ENCODE assay signal across 3 cellular contexts in the genomic region with DNA sequence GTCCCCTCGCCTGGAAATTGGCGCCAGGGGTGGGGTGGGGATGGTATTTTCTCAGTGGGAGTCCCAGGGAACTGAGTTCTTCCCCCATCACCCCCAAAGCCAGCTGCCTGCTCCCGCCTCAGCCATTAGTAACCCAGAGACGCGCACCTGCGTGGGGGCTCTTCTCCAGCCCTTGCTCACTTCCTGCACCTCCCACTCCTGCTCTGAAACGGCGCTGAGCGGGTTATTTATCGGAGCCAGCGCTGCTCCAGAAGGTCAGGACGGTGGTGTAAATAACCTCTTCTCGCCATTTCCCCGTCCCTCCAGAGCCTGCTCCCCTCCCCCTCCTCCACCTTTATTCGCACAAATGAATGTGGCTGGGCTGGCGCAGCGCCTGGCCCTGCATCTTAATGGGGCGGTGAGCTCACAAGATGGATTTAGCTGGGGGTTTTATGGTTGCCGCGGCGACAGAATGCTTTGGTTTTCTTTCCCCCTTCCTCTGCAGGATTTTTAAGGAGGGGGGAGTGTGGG.
TF ChIP-seq lines count a peak whose summit lies in the region.

No MANE protein-coding gene starts in this region.

TF ChIP-seq in HEK293, 187 proteins besides CTCF, POLR2A, EP300 and RAD21 (continued from another document and continues in another):
- TF ChIP-seq, protein P1, sequence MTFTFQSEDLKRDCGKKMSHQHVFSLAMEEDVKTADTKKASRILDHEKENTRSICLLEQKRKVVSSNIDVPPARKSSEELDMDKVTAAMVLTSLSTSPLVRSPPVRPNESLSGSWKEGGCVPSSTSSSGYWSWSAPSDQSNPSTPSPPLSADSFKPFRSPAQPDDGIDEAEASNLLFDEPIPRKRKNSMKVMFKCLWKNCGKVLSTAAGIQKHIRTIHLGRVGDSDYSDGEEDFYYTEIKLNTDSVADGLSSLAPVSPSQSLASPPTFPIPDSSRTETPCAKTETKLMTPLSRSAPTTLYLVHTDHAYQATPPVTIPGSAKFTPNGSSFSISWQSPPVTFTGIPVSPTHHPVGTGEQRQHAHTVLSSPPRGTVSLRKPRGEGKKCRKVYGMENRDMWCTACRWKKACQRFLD (tag by site-specific recombination; IDR thresholded peaks at IDR 0.05) = no peak
- no peak for TF ChIP-seq ZNF37A (tag by site-specific recombination; IDR thresholded peaks at IDR 0.05)
- TF ChIP-seq, protein P2, sequence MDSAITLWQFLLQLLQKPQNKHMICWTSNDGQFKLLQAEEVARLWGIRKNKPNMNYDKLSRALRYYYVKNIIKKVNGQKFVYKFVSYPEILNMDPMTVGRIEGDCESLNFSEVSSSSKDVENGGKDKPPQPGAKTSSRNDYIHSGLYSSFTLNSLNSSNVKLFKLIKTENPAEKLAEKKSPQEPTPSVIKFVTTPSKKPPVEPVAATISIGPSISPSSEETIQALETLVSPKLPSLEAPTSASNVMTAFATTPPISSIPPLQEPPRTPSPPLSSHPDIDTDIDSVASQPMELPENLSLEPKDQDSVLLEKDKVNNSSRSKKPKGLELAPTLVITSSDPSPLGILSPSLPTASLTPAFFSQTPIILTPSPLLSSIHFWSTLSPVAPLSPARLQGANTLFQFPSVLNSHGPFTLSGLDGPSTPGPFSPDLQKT (IDR thresholded peaks at IDR 0.05; ENCODE audit: borderline replicate concordance, low read depth, low read length) = no peak
- no peak for TF ChIP-seq ZNF777 (tag by site-specific recombination; IDR thresholded peaks at IDR 0.05; ENCODE audit: borderline replicate concordance)
- TF ChIP-seq ZNF10 (tag by site-specific recombination; IDR thresholded peaks at IDR 0.05) = 0 out of 2 replicates have a peak, but pooled peaks have one; percentile 47
- no peak for TF ChIP-seq PRDM1 (tag by site-specific recombination; IDR thresholded peaks at IDR 0.05)
- TF ChIP-seq, protein P3, sequence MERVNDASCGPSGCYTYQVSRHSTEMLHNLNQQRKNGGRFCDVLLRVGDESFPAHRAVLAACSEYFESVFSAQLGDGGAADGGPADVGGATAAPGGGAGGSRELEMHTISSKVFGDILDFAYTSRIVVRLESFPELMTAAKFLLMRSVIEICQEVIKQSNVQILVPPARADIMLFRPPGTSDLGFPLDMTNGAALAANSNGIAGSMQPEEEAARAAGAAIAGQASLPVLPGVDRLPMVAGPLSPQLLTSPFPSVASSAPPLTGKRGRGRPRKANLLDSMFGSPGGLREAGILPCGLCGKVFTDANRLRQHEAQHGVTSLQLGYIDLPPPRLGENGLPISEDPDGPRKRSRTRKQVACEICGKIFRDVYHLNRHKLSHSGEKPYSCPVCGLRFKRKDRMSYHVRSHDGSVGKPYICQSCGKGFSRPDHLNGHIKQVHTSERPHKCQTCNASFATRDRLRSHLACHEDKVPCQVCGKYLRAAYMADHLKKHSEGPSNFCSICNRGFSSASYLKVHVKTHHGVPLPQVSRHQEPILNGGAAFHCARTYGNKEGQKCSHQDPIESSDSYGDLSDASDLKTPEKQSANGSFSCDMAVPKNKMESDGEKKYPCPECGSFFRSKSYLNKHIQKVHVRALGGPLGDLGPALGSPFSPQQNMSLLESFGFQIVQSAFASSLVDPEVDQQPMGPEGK (tag by site-specific recombination; IDR thresholded peaks at IDR 0.05) = peak; percentile 86
- TF ChIP-seq SCRT1 (tag by site-specific recombination; IDR thresholded peaks at IDR 0.05; ENCODE audit: borderline replicate concordance) = no peak
- peak; percentile 61 for TF ChIP-seq ZEB2 (tag by site-specific recombination; IDR thresholded peaks at IDR 0.05)
- no peak; the same call in 1 of the 2 replicates for TF ChIP-seq ZNF324 (tag by site-specific recombination; IDR thresholded peaks at IDR 0.05)

TF ChIP-seq in SK-N-SH treated with all-trans-retinoic acid at 6 μM for 48 hours, 23 proteins besides CTCF, POLR2A, EP300 and RAD21 (continued from another document and continues in another):
- TF ChIP-seq, protein P4, sequence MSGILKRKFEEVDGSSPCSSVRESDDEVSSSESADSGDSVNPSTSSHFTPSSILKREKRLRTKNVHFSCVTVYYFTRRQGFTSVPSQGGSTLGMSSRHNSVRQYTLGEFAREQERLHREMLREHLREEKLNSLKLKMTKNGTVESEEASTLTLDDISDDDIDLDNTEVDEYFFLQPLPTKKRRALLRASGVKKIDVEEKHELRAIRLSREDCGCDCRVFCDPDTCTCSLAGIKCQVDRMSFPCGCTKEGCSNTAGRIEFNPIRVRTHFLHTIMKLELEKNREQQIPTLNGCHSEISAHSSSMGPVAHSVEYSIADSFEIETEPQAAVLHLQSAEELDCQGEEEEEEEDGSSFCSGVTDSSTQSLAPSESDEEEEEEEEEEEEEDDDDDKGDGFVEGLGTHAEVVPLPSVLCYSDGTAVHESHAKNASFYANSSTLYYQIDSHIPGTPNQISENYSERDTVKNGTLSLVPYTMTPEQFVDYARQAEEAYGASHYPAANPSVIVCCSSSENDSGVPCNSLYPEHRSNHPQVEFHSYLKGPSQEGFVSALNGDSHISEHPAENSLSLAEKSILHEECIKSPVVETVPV (CRISPR knock-in tag; IDR thresholded peaks at IDR 0.05) = no peak
- TF ChIP-seq ZC3H10 (CRISPR knock-in tag; IDR thresholded peaks at IDR 0.05) = no peak
- TF ChIP-seq, protein P3 (CRISPR knock-in tag; IDR thresholded peaks at IDR 0.05; ENCODE audit: borderline replicate concordance) = no peak
- TF ChIP-seq GLIS3 (CRISPR knock-in tag; IDR thresholded peaks at IDR 0.05) = no peak
- TF ChIP-seq, protein P5, sequence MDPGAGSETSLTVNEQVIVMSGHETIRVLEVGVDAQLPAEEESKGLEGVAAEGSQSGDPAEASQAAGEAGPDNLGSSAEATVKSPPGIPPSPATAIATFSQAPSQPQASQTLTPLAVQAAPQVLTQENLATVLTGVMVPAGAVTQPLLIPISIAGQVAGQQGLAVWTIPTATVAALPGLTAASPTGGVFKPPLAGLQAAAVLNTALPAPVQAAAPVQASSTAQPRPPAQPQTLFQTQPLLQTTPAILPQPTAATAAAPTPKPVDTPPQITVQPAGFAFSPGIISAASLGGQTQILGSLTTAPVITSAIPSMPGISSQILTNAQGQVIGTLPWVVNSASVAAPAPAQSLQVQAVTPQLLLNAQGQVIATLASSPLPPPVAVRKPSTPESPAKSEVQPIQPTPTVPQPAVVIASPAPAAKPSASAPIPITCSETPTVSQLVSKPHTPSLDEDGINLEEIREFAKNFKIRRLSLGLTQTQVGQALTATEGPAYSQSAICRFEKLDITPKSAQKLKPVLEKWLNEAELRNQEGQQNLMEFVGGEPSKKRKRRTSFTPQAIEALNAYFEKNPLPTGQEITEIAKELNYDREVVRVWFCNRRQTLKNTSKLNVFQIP (CRISPR knock-in tag; IDR thresholded peaks at IDR 0.05; ENCODE audit: borderline replicate concordance, low read depth) = no peak
- no peak for TF ChIP-seq ZNF8 (CRISPR knock-in tag; IDR thresholded peaks at IDR 0.05)
- no peak for TF ChIP-seq ZNF70 (CRISPR knock-in tag; IDR thresholded peaks at IDR 0.05)
- no peak for TF ChIP-seq ZFP30 (CRISPR knock-in tag; IDR thresholded peaks at IDR 0.05)
- TF ChIP-seq, protein P6, sequence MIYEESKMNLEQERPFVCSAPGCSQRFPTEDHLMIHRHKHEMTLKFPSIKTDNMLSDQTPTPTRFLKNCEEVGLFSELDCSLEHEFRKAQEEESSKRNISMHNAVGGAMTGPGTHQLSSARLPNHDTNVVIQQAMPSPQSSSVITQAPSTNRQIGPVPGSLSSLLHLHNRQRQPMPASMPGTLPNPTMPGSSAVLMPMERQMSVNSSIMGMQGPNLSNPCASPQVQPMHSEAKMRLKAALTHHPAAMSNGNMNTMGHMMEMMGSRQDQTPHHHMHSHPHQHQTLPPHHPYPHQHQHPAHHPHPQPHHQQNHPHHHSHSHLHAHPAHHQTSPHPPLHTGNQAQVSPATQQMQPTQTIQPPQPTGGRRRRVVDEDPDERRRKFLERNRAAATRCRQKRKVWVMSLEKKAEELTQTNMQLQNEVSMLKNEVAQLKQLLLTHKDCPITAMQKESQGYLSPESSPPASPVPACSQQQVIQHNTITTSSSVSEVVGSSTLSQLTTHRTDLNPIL (CRISPR knock-in tag; IDR thresholded peaks at IDR 0.05; ENCODE audit: low read depth) = no peak

TF ChIP-seq in neural cell, 6 proteins besides CTCF, POLR2A, EP300 and RAD21 (continued from another document):
- TF ChIP-seq, protein P7, sequence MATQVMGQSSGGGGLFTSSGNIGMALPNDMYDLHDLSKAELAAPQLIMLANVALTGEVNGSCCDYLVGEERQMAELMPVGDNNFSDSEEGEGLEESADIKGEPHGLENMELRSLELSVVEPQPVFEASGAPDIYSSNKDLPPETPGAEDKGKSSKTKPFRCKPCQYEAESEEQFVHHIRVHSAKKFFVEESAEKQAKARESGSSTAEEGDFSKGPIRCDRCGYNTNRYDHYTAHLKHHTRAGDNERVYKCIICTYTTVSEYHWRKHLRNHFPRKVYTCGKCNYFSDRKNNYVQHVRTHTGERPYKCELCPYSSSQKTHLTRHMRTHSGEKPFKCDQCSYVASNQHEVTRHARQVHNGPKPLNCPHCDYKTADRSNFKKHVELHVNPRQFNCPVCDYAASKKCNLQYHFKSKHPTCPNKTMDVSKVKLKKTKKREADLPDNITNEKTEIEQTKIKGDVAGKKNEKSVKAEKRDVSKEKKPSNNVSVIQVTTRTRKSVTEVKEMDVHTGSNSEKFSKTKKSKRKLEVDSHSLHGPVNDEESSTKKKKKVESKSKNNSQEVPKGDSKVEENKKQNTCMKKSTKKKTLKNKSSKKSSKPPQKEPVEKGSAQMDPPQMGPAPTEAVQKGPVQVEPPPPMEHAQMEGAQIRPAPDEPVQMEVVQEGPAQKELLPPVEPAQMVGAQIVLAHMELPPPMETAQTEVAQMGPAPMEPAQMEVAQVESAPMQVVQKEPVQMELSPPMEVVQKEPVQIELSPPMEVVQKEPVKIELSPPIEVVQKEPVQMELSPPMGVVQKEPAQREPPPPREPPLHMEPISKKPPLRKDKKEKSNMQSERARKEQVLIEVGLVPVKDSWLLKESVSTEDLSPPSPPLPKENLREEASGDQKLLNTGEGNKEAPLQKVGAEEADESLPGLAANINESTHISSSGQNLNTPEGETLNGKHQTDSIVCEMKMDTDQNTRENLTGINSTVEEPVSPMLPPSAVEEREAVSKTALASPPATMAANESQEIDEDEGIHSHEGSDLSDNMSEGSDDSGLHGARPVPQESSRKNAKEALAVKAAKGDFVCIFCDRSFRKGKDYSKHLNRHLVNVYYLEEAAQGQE (IDR thresholded peaks at IDR 0.05; ENCODE audit: borderline replicate concordance) = peak; percentile 92
